24 cellular contexts compared by ENCODE assay signal in the genomic region with DNA sequence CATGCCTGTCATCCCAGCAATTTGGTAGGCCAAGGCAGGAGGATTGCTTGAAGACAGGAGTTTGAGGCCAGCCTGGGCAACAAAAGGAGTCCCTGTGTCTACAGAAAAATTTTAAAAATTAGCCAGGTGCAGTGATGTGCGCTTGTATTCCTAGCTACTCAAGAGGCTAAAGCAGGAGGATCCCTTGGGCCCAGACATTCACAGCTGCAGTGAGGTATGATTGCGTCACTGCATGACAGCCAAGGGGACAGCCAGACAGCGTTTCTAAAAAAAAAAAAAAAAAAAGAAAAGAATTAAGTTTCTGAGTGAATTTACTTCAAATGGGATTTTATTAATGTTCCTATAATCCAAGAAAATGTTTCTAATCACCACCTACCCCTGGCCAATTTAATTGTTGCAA.
DNase-seq lines count a peak whose midpoint lies in the region; TF ChIP-seq lines count a peak whose summit lies in the region.
"Had no signal": no experiment of that assay in that cellular context is flagged by ENCODE, and none has a peak within 500 bp of the region (broad histone marks: within the 10 kb centered on the region; RNA-seq: fewer than 3 reads in every experiment).

No MANE protein-coding gene starts in this region.

- H3K4me3 ChIP-seq in NB4 (ENCODE audit: low read depth, low read length) = no peak overlapping the region
- H3K4me3 ChIP-seq: prostate gland, thyroid gland had no signal

- no peaks in the 10 kb centered on the region for H3K9me3 Mint-ChIP-seq in glutamatergic neuron (ENCODE audit: unreplicated experiment)

- H3K36me3 Mint-ChIP-seq in glutamatergic neuron (ENCODE audit: unreplicated experiment) = no peaks in the 10 kb centered on the region
- H3K36me3 Mint-ChIP-seq: CD4-positive, CD25-positive, alpha-beta regulatory T cell had no signal

- H3K4me3 Mint-ChIP-seq in glutamatergic neuron (ENCODE audit: unreplicated experiment) = peak overlapping the region; percentile 51
- H3K4me3 Mint-ChIP-seq: CD4-positive, CD25-positive, alpha-beta regulatory T cell; stimulated activated naive CD8-positive, alpha-beta T cell treated with anti-CD3 and anti-CD28 coated beads, Interleukin-15, Interleukin-2, amounts not matched to agents 100 ng/mL and 50 ng/mL, for 24 hours; T-helper 2 cell treated with Interferon-gamma antibody and Interleukin-4, amounts not matched to agents 5 μg/mL and 100 μg/mL, for 36 hours had no signal

- peaks cover 24% of the 10 kb centered on the region for H3K4me1 Mint-ChIP-seq in glutamatergic neuron (ENCODE audit: low read depth, unreplicated experiment)
- H3K4me1 Mint-ChIP-seq: CD4-positive, CD25-positive, alpha-beta regulatory T cell had no signal

- DNase-seq in NB4 (ENCODE audit: low read depth) = peak; percentile 43
- peak; percentile 88 for DNase-seq in NCI-H187 treated with DMSO at 0.1 percent for 48 hours (lab: John Stamatoyannopoulos, UW)
- peak; percentile 44 for DNase-seq in NCI-H345 treated with DMSO at 0.1 percent for 48 hours (lab: John Stamatoyannopoulos, UW; ENCODE audit: unreplicated experiment)
- peak; percentile 36 for DNase-seq in glutamatergic neuron
- DNase-seq in stimulated activated CD4-positive, alpha-beta T cell treated with anti-CD3 and anti-CD28 coated beads, Interleukin-12 subunit alpha, Interleukin-12 subunit beta, amount 100 ng/mL, for 4 hours = no peak
- no peak for DNase-seq in DMS153 treated with DMSO at 0.1 percent for 48 hours (lab: John Stamatoyannopoulos, UW; ENCODE audit: unreplicated experiment)
- no peak for DNase-seq in HUDEP-2 (lab: John Stamatoyannopoulos, UW; ENCODE audit: unreplicated experiment in 76 of 76)
- DNase-seq in mucosa of gallbladder (ENCODE audit: low spot score) = no peak
- DNase-seq: activated CD8-positive, alpha-beta memory T cell treated with anti-CD3 and anti-CD28 coated beads, Interleukin-2, amount 50 U/mL, for 4 hours; activated effector memory CD4-positive, alpha-beta T cell treated with Interleukin-2 at 50 U/mL for 16 hours; CD4-positive, CD25-positive, alpha-beta regulatory T cell; effector CD8-positive, alpha-beta T cell; GDM1; HCEC 1CT; Karpas-422; kidney glomerular epithelial cell; mammary epithelial cell; NCI-H1048; stimulated activated CD4-positive, alpha-beta T cell treated with anti-CD3 and anti-CD28 coated beads, Interleukin-4, amount 100 ng/mL, for 4 hours; WERI-Rb-1 had no signal

- no peak for TF ChIP-seq POLR2A in NB4 (IDR thresholded peaks at IDR 0.05; ENCODE audit: extremely low read depth, insufficient read length)

- H3K27ac Mint-ChIP-seq in glutamatergic neuron (ENCODE audit: unreplicated experiment) = peak overlapping the region; percentile 49
- H3K27ac Mint-ChIP-seq: CD4-positive, CD25-positive, alpha-beta regulatory T cell; stimulated activated naive CD8-positive, alpha-beta T cell treated with anti-CD3 and anti-CD28 coated beads, Interleukin-15, Interleukin-2, amounts not matched to agents 100 ng/mL and 50 ng/mL, for 24 hours; T-helper 2 cell treated with Interferon-gamma antibody and Interleukin-4, amounts not matched to agents 5 μg/mL and 100 μg/mL, for 36 hours had no signal

- no peak for TF ChIP-seq CTCF in NB4 (IDR thresholded peaks at IDR 0.05; ENCODE audit: low read depth, low read length)
- TF ChIP-seq CTCF in glutamatergic neuron (IDR thresholded peaks at IDR 0.05; ENCODE audit: partially characterized antibody, unreplicated experiment) = no peak

- peaks cover 3% of the 10 kb centered on the region for H3K27me3 Mint-ChIP-seq in glutamatergic neuron (ENCODE audit: unreplicated experiment)
- H3K27me3 Mint-ChIP-seq: CD4-positive, CD25-positive, alpha-beta regulatory T cell; stimulated activated naive CD8-positive, alpha-beta T cell treated with anti-CD3 and anti-CD28 coated beads, Interleukin-15, Interleukin-2, amounts not matched to agents 100 ng/mL and 50 ng/mL, for 24 hours had no signal

Comparison
In these comparisons a context has a peak if more than half of its experiments do, and no peak if none do; other contexts are left out.
1. DNase-seq: peak in NB4 (single experiment), NCI-H187 treated with DMSO at 0.1 percent for 48 hours (single experiment), NCI-H345 treated with DMSO at 0.1 percent for 48 hours (single experiment) and glutamatergic neuron (single experiment); none in stimulated activated CD4-positive, alpha-beta T cell treated with anti-CD3 and anti-CD28 coated beads, Interleukin-12 subunit alpha, Interleukin-12 subunit beta, amount 100 ng/mL, for 4 hours (single experiment), DMS153 treated with DMSO at 0.1 percent for 48 hours (single experiment), HUDEP-2 (0 of 76) and mucosa of gallbladder (single experiment).